ENCODE assay signal across 8 cellular contexts in the genomic region with DNA sequence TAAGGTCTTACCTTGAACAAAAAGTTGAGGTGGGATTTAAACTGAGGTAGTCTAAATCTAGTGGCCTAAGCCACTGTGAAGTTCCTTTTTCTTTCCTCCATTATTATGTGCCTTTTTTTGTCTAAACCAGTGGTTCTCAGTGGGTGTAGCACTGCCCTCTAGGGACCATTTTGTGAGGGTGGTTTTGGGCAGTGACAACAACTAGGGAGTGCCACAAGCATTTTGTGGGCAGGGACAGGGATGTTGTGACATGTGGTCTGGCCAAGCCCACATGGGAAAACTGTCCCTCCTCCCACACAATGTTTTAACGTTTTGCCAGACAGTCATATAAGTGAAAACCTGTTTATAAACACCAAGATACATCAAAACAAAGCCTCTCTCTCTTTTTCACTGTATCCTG.
A peak's percentile ranks its signal among the peaks of the same experiment; 100 is the strongest.
DNase-seq lines count a peak whose midpoint lies in the region; ATAC-seq and TF ChIP-seq lines count a peak whose summit lies in the region.

No MANE protein-coding gene starts in this region.

- H3K4me3 ChIP-seq in PC-3 (ENCODE audit: low read length), result no peak overlapping the region
- no peak overlapping the region for H3K4me3 ChIP-seq in upper lobe of right lung
- H3K4me3 ChIP-seq in tibial nerve, result no peak overlapping the region

- DNase-seq in PC-3 (peak; percentile 87), foreskin keratinocyte (peak; percentile 35 to 68), upper lobe of right lung (no peak), NK-92 (lab: John Stamatoyannopoulos, UW; ENCODE audit: unreplicated experiment) (no peak), tibial nerve (ENCODE audit: low spot score in 2 of 2) (no peak)

- no peak overlapping the region for H3K27ac ChIP-seq in C4-2B
- no peak overlapping the region for H3K27ac ChIP-seq in PC-3 (ENCODE audit: low read length)
- H3K27ac ChIP-seq in foreskin keratinocyte, result no peak overlapping the region
- H3K27ac ChIP-seq in upper lobe of right lung, result no peak overlapping the region
- H3K27ac ChIP-seq in tibial nerve, result no peak overlapping the region

- H2AFZ ChIP-seq in PC-3 (ENCODE audit: low read length), result no peak overlapping the region

- H3K27me3 ChIP-seq in PC-3 (ENCODE audit: low read length) (no peaks in the 10 kb centered on the region), foreskin keratinocyte (no peaks in the 10 kb centered on the region), upper lobe of right lung (no peaks in the 10 kb centered on the region), tibial nerve (no peaks in the 10 kb centered on the region)

- intact Hi-C loops in PC-3 (cut with micrococcal nuclease) (loop anchor here (2.0 to 10.0 kb wide), 2 partner anchors 492 to 902 kb away; no protein-coding TSS in a partner anchor), upper lobe of right lung (cut with DNase I) (no loop called here)

- H3K36me3 ChIP-seq in PC-3 (ENCODE audit: low read depth, low read length) (no peaks in the 10 kb centered on the region), upper lobe of right lung (no peaks in the 10 kb centered on the region), tibial nerve (no peaks in the 10 kb centered on the region)

- no peaks in the 10 kb centered on the region for H3F3A ChIP-seq in PC-3 (ENCODE audit: low read length, unreplicated experiment)

- BruUV-seq in PC-3 (replicated peaks; lab: Mats Ljungman, UMichigan), result no TSS peak

- POLR2A ChIA-PET in PC-3 (lab: Charles Lee; ENCODE audit: unreplicated experiment), result no interaction called here

- H3K9me2 ChIP-seq in PC-3 (replicated peaks; ENCODE audit: low read length), result no peaks in the 10 kb centered on the region

- H3K4me1 ChIP-seq in PC-3 (ENCODE audit: insufficient read depth, low read length), result no peaks in the 10 kb centered on the region
- H3K4me1 ChIP-seq in foreskin keratinocyte, result peaks cover 8% of the 10 kb centered on the region
- no peaks in the 10 kb centered on the region for H3K4me1 ChIP-seq in upper lobe of right lung
- H3K4me1 ChIP-seq in tibial nerve, result no peaks in the 10 kb centered on the region

- no peak overlapping the region for H3K9ac ChIP-seq in PC-3 (ENCODE audit: low read length)

- TF ChIP-seq POLR2A in tibial nerve (IDR thresholded peaks at IDR 0.05), result no peak

- ATAC-seq in GM18861 (IDR thresholded peaks at IDR 0.05; ENCODE audit: unreplicated experiment) (peak; percentile 44), HG03354 (IDR thresholded peaks at IDR 0.05; ENCODE audit: poor library complexity, severe bottlenecking, unreplicated experiment) (peak; percentile 81), PC-3 (peak; percentile 79), foreskin keratinocyte (peak; percentile 75), upper lobe of right lung (peak; percentile 82)

- no peaks in the 10 kb centered on the region for H4K20me1 ChIP-seq in PC-3 (ENCODE audit: low read length)

- WGBS in tibial nerve, 2 donors, result 15 to 28% methylated on average over 1 of the region's 1 CpG

- CTCF ChIA-PET in PC-3 (lab: Charles Lee), result interaction anchor here (0.7 to 1.8 kb wide), 2 partner anchors 492 to 900 kb away, joined by 3 to 10 read pairs; a partner anchor contains a TSS

- H3K9me3 ChIP-seq in PC-3 (ENCODE audit: low read length) (no peaks in the 10 kb centered on the region), upper lobe of right lung (no peaks in the 10 kb centered on the region), tibial nerve (no peaks in the 10 kb centered on the region)

- TF ChIP-seq EP300 in tibial nerve (IDR thresholded peaks at IDR 0.05), result no peak

- H3K4me2 ChIP-seq in PC-3 (ENCODE audit: low read length), result no peak overlapping the region

- peak; percentile 56 for TF ChIP-seq CTCF in C4-2B (conservative IDR thresholded peaks at IDR 0.05)
- TF ChIP-seq CTCF in PC-3 (conservative IDR thresholded peaks at IDR 0.05; ENCODE audit: low read depth, low read length), result peak; percentile 90
- TF ChIP-seq CTCF in foreskin keratinocyte (conservative IDR thresholded peaks at IDR 0.05), result peak; percentile 80
- peak; percentile 27 for TF ChIP-seq CTCF in upper lobe of right lung (IDR thresholded peaks at IDR 0.05)
- TF ChIP-seq CTCF in tibial nerve (IDR thresholded peaks at IDR 0.05), result no peak

- no peaks in the 10 kb centered on the region for H3K79me2 ChIP-seq in PC-3 (ENCODE audit: low read length)

Comparison
In these comparisons a context has a peak if more than half of its experiments do, and no peak if none do; other contexts are left out.
1. CTCF ChIP-seq: peak in C4-2B (single experiment), PC-3 (single experiment), foreskin keratinocyte (single experiment) and upper lobe of right lung (single experiment); none in tibial nerve (0 of 5).
2. DNase-seq: peak in PC-3 (single experiment) and foreskin keratinocyte (2 of 2); none in upper lobe of right lung (single experiment), NK-92 (single experiment) and tibial nerve (0 of 2).
3. Peak in every context shown above with its lines, with median percentiles within 50 percentile points of each other: ATAC-seq.